Comparison of ENCODE assay signal across 8 cellular contexts in the genomic region with DNA sequence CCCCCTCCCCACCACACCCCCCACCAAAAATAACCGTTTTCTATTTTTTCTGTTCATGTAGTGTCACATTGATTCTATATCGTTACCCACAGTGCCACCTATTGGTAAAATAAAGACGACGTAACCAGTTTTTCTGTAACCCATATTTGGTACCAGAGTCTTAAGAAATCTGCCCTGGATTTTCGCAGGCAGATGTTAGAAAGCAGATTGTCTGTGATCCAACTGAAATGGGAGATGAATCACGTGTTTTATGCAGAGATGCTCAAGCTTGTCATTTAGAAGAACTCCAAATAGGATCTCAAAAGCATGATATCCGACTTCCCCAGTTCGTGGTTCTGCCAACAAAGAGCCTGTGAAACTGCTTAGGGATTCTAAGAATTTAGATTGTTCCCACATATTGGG.
A peak's percentile ranks its signal among the peaks of the same experiment; 100 is the strongest.
DNase-seq lines count a peak whose midpoint lies in the region; ATAC-seq and TF ChIP-seq lines count a peak whose summit lies in the region.

No MANE protein-coding gene starts in this region.

- peaks cover 4% of the 10 kb centered on the region for H3K27me3 Mint-ChIP-seq in progenitor cell of endocrine pancreas

- in situ Hi-C loops in GM13976 (cut with MboI; ENCODE audit: low sequenced_read_pairs, unreplicated experiment) = loop anchor here (25.0 kb wide), 1 partner anchor 548 kb away; no protein-coding TSS in a partner anchor

- H3K9me3 Mint-ChIP-seq in progenitor cell of endocrine pancreas (ENCODE audit: low read depth) = no peaks in the 10 kb centered on the region

- no peaks in the 10 kb centered on the region for H3K4me1 Mint-ChIP-seq in progenitor cell of endocrine pancreas (ENCODE audit: low read depth)

- no peak overlapping the region for H3K4me3 Mint-ChIP-seq in progenitor cell of endocrine pancreas (ENCODE audit: low read depth)

- no peaks in the 10 kb centered on the region for H3K36me3 Mint-ChIP-seq in progenitor cell of endocrine pancreas (ENCODE audit: insufficient read depth)

- ATAC-seq in SK-N-SH treated with all-trans-retinoic acid at 6 μM for 48 hours (peak; percentile 85), HG03135 (IDR thresholded peaks at IDR 0.05; ENCODE audit: unreplicated experiment) (no peak)

- TF ChIP-seq CTCF in AG09309 (IDR thresholded peaks at IDR 0.05; ENCODE audit: control insufficient read depth, insufficient read depth, low read depth, low read length, missing control alignments) (peak; percentile 43), GM13976 (IDR thresholded peaks at IDR 0.05; ENCODE audit: borderline replicate concordance, control extremely low read depth, extremely low read depth, insufficient read depth, missing control alignments) (peak; percentile 23), progenitor cell of endocrine pancreas (IDR thresholded peaks at IDR 0.05; ENCODE audit: unreplicated experiment) (peak; percentile 67)

- H3K4me3 ChIP-seq in AG09309 (ENCODE audit: control insufficient read depth, low read depth, low read length) = no peak overlapping the region

- no peak overlapping the region for H3K27ac Mint-ChIP-seq in progenitor cell of endocrine pancreas

- DNase-seq in AG09309 (ENCODE audit: low read depth) (peak; percentile 69), GM13976 (ENCODE audit: low spot score) (peak; percentile 27), HT-29 (ENCODE audit: low spot score) (peak; percentile 45), germinal center (ENCODE audit: low spot score) (peak; percentile 16), progenitor cell of endocrine pancreas (ENCODE audit: low spot score, unreplicated experiment) (no peak), GM19240 (ENCODE audit: insufficient read length, low spot score) (no peak)

TF ChIP-seq in SK-N-SH treated with all-trans-retinoic acid at 6 μM for 48 hours, 23 proteins besides CTCF, POLR2A, EP300 and RAD21:
- no peak for TF ChIP-seq SNAI2 (CRISPR knock-in tag; IDR thresholded peaks at IDR 0.05)
- TF ChIP-seq ZFP3 (CRISPR knock-in tag; IDR thresholded peaks at IDR 0.05) = no peak
- no peak for TF ChIP-seq ZNF70 (CRISPR knock-in tag; IDR thresholded peaks at IDR 0.05)
- TF ChIP-seq ZC3H10 (CRISPR knock-in tag; IDR thresholded peaks at IDR 0.05) = no peak
- TF ChIP-seq, protein P1, sequence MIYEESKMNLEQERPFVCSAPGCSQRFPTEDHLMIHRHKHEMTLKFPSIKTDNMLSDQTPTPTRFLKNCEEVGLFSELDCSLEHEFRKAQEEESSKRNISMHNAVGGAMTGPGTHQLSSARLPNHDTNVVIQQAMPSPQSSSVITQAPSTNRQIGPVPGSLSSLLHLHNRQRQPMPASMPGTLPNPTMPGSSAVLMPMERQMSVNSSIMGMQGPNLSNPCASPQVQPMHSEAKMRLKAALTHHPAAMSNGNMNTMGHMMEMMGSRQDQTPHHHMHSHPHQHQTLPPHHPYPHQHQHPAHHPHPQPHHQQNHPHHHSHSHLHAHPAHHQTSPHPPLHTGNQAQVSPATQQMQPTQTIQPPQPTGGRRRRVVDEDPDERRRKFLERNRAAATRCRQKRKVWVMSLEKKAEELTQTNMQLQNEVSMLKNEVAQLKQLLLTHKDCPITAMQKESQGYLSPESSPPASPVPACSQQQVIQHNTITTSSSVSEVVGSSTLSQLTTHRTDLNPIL (CRISPR knock-in tag; IDR thresholded peaks at IDR 0.05; ENCODE audit: low read depth) = no peak
- TF ChIP-seq, protein P2, sequence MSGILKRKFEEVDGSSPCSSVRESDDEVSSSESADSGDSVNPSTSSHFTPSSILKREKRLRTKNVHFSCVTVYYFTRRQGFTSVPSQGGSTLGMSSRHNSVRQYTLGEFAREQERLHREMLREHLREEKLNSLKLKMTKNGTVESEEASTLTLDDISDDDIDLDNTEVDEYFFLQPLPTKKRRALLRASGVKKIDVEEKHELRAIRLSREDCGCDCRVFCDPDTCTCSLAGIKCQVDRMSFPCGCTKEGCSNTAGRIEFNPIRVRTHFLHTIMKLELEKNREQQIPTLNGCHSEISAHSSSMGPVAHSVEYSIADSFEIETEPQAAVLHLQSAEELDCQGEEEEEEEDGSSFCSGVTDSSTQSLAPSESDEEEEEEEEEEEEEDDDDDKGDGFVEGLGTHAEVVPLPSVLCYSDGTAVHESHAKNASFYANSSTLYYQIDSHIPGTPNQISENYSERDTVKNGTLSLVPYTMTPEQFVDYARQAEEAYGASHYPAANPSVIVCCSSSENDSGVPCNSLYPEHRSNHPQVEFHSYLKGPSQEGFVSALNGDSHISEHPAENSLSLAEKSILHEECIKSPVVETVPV (CRISPR knock-in tag; IDR thresholded peaks at IDR 0.05) = no peak
- no peak for TF ChIP-seq OSR1 (CRISPR knock-in tag; IDR thresholded peaks at IDR 0.05)
- no peak for TF ChIP-seq ZNF8 (CRISPR knock-in tag; IDR thresholded peaks at IDR 0.05)
- no peak for TF ChIP-seq PPARA (CRISPR knock-in tag; IDR thresholded peaks at IDR 0.05; ENCODE audit: borderline replicate concordance)
- TF ChIP-seq BACH2 (CRISPR knock-in tag; IDR thresholded peaks at IDR 0.05; ENCODE audit: borderline replicate concordance) = no peak
- TF ChIP-seq ESRRG (CRISPR knock-in tag; IDR thresholded peaks at IDR 0.05) = no peak
- no peak for TF ChIP-seq ARNTL (CRISPR knock-in tag; IDR thresholded peaks at IDR 0.05; ENCODE audit: borderline replicate concordance, low read depth)
- no peak for TF ChIP-seq ZFP30 (CRISPR knock-in tag; IDR thresholded peaks at IDR 0.05)
- TF ChIP-seq TOX (CRISPR knock-in tag; IDR thresholded peaks at IDR 0.05; ENCODE audit: borderline replicate concordance) = no peak
- TF ChIP-seq, protein P3, sequence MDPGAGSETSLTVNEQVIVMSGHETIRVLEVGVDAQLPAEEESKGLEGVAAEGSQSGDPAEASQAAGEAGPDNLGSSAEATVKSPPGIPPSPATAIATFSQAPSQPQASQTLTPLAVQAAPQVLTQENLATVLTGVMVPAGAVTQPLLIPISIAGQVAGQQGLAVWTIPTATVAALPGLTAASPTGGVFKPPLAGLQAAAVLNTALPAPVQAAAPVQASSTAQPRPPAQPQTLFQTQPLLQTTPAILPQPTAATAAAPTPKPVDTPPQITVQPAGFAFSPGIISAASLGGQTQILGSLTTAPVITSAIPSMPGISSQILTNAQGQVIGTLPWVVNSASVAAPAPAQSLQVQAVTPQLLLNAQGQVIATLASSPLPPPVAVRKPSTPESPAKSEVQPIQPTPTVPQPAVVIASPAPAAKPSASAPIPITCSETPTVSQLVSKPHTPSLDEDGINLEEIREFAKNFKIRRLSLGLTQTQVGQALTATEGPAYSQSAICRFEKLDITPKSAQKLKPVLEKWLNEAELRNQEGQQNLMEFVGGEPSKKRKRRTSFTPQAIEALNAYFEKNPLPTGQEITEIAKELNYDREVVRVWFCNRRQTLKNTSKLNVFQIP (CRISPR knock-in tag; IDR thresholded peaks at IDR 0.05; ENCODE audit: borderline replicate concordance, low read depth) = no peak
- TF ChIP-seq TCF4 (CRISPR knock-in tag; IDR thresholded peaks at IDR 0.05; ENCODE audit: borderline replicate concordance) = no peak
- TF ChIP-seq, protein P4, sequence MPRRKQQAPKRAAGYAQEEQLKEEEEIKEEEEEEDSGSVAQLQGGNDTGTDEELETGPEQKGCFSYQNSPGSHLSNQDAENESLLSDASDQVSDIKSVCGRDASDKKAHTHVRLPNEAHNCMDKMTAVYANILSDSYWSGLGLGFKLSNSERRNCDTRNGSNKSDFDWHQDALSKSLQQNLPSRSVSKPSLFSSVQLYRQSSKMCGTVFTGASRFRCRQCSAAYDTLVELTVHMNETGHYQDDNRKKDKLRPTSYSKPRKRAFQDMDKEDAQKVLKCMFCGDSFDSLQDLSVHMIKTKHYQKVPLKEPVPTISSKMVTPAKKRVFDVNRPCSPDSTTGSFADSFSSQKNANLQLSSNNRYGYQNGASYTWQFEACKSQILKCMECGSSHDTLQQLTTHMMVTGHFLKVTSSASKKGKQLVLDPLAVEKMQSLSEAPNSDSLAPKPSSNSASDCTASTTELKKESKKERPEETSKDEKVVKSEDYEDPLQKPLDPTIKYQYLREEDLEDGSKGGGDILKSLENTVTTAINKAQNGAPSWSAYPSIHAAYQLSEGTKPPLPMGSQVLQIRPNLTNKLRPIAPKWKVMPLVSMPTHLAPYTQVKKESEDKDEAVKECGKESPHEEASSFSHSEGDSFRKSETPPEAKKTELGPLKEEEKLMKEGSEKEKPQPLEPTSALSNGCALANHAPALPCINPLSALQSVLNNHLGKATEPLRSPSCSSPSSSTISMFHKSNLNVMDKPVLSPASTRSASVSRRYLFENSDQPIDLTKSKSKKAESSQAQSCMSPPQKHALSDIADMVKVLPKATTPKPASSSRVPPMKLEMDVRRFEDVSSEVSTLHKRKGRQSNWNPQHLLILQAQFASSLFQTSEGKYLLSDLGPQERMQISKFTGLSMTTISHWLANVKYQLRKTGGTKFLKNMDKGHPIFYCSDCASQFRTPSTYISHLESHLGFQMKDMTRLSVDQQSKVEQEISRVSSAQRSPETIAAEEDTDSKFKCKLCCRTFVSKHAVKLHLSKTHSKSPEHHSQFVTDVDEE (CRISPR knock-in tag; IDR thresholded peaks at IDR 0.05) = no peak

Comparison
In these comparisons a context has a peak if more than half of its experiments do, and no peak if none do; other contexts are left out.
1. DNase-seq: peak in AG09309 (single experiment), GM13976 (single experiment), HT-29 (single experiment) and germinal center (single experiment); none in progenitor cell of endocrine pancreas (single experiment) and GM19240 (single experiment).
2. Peak in every context shown above with its lines, with median percentiles within 50 percentile points of each other: CTCF ChIP-seq.